ENCODE assay signal across 26 cellular contexts in the genomic region with DNA sequence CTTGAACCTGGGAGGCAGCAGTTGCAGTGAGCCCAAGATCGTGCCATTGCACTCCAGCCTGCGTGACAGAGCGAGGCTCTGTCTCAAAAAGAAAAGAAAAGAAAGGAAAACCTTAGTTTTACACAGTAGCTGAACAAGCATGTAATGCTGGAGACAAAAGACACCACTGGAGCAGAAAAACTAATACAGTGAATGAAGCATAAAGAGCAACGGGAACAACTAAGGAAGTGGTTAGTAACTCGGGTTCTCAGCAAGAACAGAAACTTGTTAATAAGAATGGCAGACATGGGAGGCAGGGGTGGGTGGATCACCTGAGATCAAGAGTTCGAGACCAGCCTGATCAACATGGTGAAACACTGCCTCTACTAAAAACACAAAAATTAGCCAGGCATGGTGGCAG.
"Had no signal": no experiment of that assay in that cellular context is flagged by ENCODE, and none has a peak within 500 bp of the region (broad histone marks: within the 10 kb centered on the region; RNA-seq: fewer than 3 reads in every experiment).

No MANE protein-coding gene starts in this region.

- FAIRE-seq: endometrium, islet of Langerhans, keratinocyte had no signal

- H3K36me3 ChIP-seq: colonic mucosa, esophagus squamous epithelium, gastrocnemius medialis, heart right ventricle, left lung, lower lobe of right lung had no signal

- H3K27me3 ChIP-seq: colonic mucosa, esophagus squamous epithelium, gastrocnemius medialis, heart right ventricle, left lung had no signal

- DNase-seq: colonic mucosa; cortex of kidney; effector CD8-positive, alpha-beta T cell; effector memory CD8-positive, alpha-beta T cell; endodermal cell; erythroblast; esophagus squamous epithelium; foreskin fibroblast; foreskin melanocyte; gastrocnemius medialis; glutamatergic neuron; head of caudate nucleus; heart right ventricle; hippocampal formation; left cardiac atrium; left lung; left ventricle myocardium superior; lower lobe of right lung; mesendoderm; midbrain; naive thymus-derived CD4-positive, alpha-beta T cell had no signal

- H3K9me3 ChIP-seq: colonic mucosa, esophagus squamous epithelium, gastrocnemius medialis, heart right ventricle, left lung, lower lobe of right lung had no signal

- ATAC-seq: effector memory CD8-positive, alpha-beta T cell; esophagus mucosa; gastrocnemius medialis; heart right ventricle; left cardiac atrium; left lung; left ventricle myocardium superior; lower lobe of right lung; naive thymus-derived CD4-positive, alpha-beta T cell had no signal

- H3K4me3 ChIP-seq: colonic mucosa, esophagus squamous epithelium, gastrocnemius medialis, heart right ventricle, left lung, lower lobe of right lung had no signal

- H3K27ac ChIP-seq: colonic mucosa, epithelial cell of prostate, esophagus squamous epithelium, gastrocnemius medialis, heart right ventricle, left lung, lower lobe of right lung had no signal

- H3K4me1 ChIP-seq: colonic mucosa, esophagus squamous epithelium, gastrocnemius medialis, heart right ventricle, left lung, lower lobe of right lung had no signal
